ENCODE assay signal across 8 cellular contexts in genomic region chr6:45436544-45437440, GRCh38.
DNase-seq lines count a peak whose midpoint lies in the region; ATAC-seq lines count a peak whose summit lies in the region.

No MANE protein-coding gene starts in this region.

- peak; percentile 58 for ATAC-seq in stimulated activated memory B cell treated with anti-CD40 and anti-IgM and Interleukin-4, amounts not matched to agents 10 μg/mL and 1 μg/mL and 100 μg/mL, for 72 hours
- no peak for ATAC-seq in GM21529 (IDR thresholded peaks at IDR 0.05; ENCODE audit: unreplicated experiment)

- H3K27me3 Mint-ChIP-seq in stimulated activated memory B cell treated with anti-CD40 and anti-IgM and Interleukin-4, amounts not matched to agents 10 μg/mL and 1 μg/mL and 100 μg/mL, for 72 hours = no peaks in the 10 kb centered on the region

- H3K27ac Mint-ChIP-seq in stimulated activated memory B cell treated with anti-CD40 and anti-IgM and Interleukin-4, amounts not matched to agents 10 μg/mL and 1 μg/mL and 100 μg/mL, for 72 hours = no peak overlapping the region

- peak; percentile 53 for DNase-seq in stimulated activated CD4-positive, alpha-beta T cell treated with anti-CD3 and anti-CD28 coated beads, Interleukin-15, amount 100 ng/mL, for 24 hours
- no peak for DNase-seq in stimulated activated CD4-positive, alpha-beta T cell treated with anti-CD3 and anti-CD28 coated beads, Interleukin-12 subunit alpha, Interleukin-12 subunit beta, amount 100 ng/mL, for 4 hours
- DNase-seq in SW480 (ENCODE audit: low spot score) (peak; percentile 61), fibroblast of peridontal ligament (ENCODE audit: extremely low read depth) (peak; percentile 79), 8988T (no peak), KG1 (lab: John Stamatoyannopoulos, UW) (no peak)

- peaks cover 19% of the 10 kb centered on the region for H3K4me1 Mint-ChIP-seq in stimulated activated memory B cell treated with anti-CD40 and anti-IgM and Interleukin-4, amounts not matched to agents 10 μg/mL and 1 μg/mL and 100 μg/mL, for 72 hours

- H3K36me3 Mint-ChIP-seq in stimulated activated memory B cell treated with anti-CD40 and anti-IgM and Interleukin-4, amounts not matched to agents 10 μg/mL and 1 μg/mL and 100 μg/mL, for 72 hours = no peaks in the 10 kb centered on the region

- H3K9me3 Mint-ChIP-seq in stimulated activated memory B cell treated with anti-CD40 and anti-IgM and Interleukin-4, amounts not matched to agents 10 μg/mL and 1 μg/mL and 100 μg/mL, for 72 hours = no peaks in the 10 kb centered on the region

- H3K4me3 Mint-ChIP-seq in stimulated activated memory B cell treated with anti-CD40 and anti-IgM and Interleukin-4, amounts not matched to agents 10 μg/mL and 1 μg/mL and 100 μg/mL, for 72 hours = no peak overlapping the region

Comparison
In these comparisons a context has a peak if more than half of its experiments do, and no peak if none do; other contexts are left out.
1. DNase-seq: peak in stimulated activated CD4-positive, alpha-beta T cell treated with anti-CD3 and anti-CD28 coated beads, Interleukin-15, amount 100 ng/mL, for 24 hours (single experiment), SW480 (single experiment) and fibroblast of peridontal ligament (single experiment); none in stimulated activated CD4-positive, alpha-beta T cell treated with anti-CD3 and anti-CD28 coated beads, Interleukin-12 subunit alpha, Interleukin-12 subunit beta, amount 100 ng/mL, for 4 hours (single experiment), 8988T (single experiment) and KG1 (single experiment).